15 cellular contexts compared by ENCODE assay signal in genomic region chr5:116759860-116760644, GRCh38.
DNase-seq lines count a peak whose midpoint lies in the region; ATAC-seq lines count a peak whose summit lies in the region.
"Had no signal": no experiment of that assay in that cellular context is flagged by ENCODE, and none has a peak within 500 bp of the region (broad histone marks: within the 10 kb centered on the region; RNA-seq: fewer than 3 reads in every experiment).

No MANE protein-coding gene starts in this region.

- H3K27me3 ChIP-seq in subcutaneous abdominal adipose tissue (ENCODE audit: control insufficient read depth in 5 of 5, insufficient read depth in 4 of 5, low read length in 5 of 5): no peaks in the 10 kb centered on the region
- H3K27me3 ChIP-seq: upper lobe of right lung had no signal

- ATAC-seq in activated CD8-positive, alpha-beta memory T cell treated with anti-CD3 and anti-CD28 coated beads, Interleukin-2, amount 10 ng/mL, durations not matched to agents 7 days and 5 days: no peak
- no peak for ATAC-seq in activated naive CD8-positive, alpha-beta T cell treated with anti-CD3 and anti-CD28 coated beads, Interleukin-2, amount 50 U/mL, for 24 hours
- ATAC-seq: natural killer cell treated with Interleukin-12 subunit alpha and Interleukin-12 subunit beta and Interleukin-15 and Interleukin-18, amount 100 ng/mL, for 72 hours; SK-N-SH treated with all-trans-retinoic acid at 6 μM for 48 hours; upper lobe of right lung had no signal

- H3K27ac Mint-ChIP-seq in activated CD8-positive, alpha-beta memory T cell treated with anti-CD3 and anti-CD28 coated beads, Interleukin-2, amount 10 ng/mL, durations not matched to agents 7 days and 5 days: no peak overlapping the region
- H3K27ac Mint-ChIP-seq in activated naive CD8-positive, alpha-beta T cell treated with anti-CD3 and anti-CD28 coated beads, Interleukin-2, amount 50 U/mL, for 24 hours: no peak overlapping the region
- H3K27ac Mint-ChIP-seq: natural killer cell treated with Interleukin-12 subunit alpha and Interleukin-12 subunit beta and Interleukin-15 and Interleukin-18, amount 100 ng/mL, for 72 hours had no signal

- H3K4me1 ChIP-seq in subcutaneous abdominal adipose tissue (ENCODE audit: control insufficient read depth in 5 of 5, insufficient read depth in 5 of 5, low read length in 5 of 5): peaks cover 0 to 6% (median 0%) of the 10 kb centered on the region in 5 donors
- H3K4me1 ChIP-seq: Caco-2, upper lobe of right lung had no signal

- no peaks in the 10 kb centered on the region for H3K9me3 ChIP-seq in subcutaneous abdominal adipose tissue (ENCODE audit: control insufficient read depth in 5 of 5, low read length in 5 of 5)
- H3K9me3 ChIP-seq: upper lobe of right lung had no signal

- DNase-seq in NCI-H345 treated with DMSO at 0.1 percent for 48 hours (lab: John Stamatoyannopoulos, UW; ENCODE audit: unreplicated experiment) (peak; percentile 2), NCI-H345 (lab: John Stamatoyannopoulos, UW) (no peak), astrocyte of the hippocampus (ENCODE audit: low read depth, low spot score) (peak; percentile 86), left kidney (ENCODE audit: low read depth, low spot score) (peak; percentile 19), T-helper 2 cell (no peak)
- no peak for DNase-seq in activated CD8-positive, alpha-beta memory T cell treated with anti-CD3 and anti-CD28 coated beads, Interleukin-2, amount 10 ng/mL, durations not matched to agents 7 days and 5 days
- no peak for DNase-seq in activated naive CD8-positive, alpha-beta T cell treated with anti-CD3 and anti-CD28 coated beads, Interleukin-2, amount 50 U/mL, for 24 hours
- DNase-seq: ACHN; activated CD4-positive, CD25-positive, alpha-beta regulatory T cell; Caco-2; effector CD8-positive, alpha-beta T cell; upper lobe of right lung had no signal

- H3K4me3 ChIP-seq in subcutaneous abdominal adipose tissue (ENCODE audit: low read depth in 1 of 5, low read length in 5 of 5): no peak overlapping the region
- H3K4me3 ChIP-seq: upper lobe of right lung had no signal

- H3K36me3 Mint-ChIP-seq in activated CD8-positive, alpha-beta memory T cell treated with anti-CD3 and anti-CD28 coated beads, Interleukin-2, amount 10 ng/mL, durations not matched to agents 7 days and 5 days: no peaks in the 10 kb centered on the region
- H3K36me3 Mint-ChIP-seq in activated naive CD8-positive, alpha-beta T cell treated with anti-CD3 and anti-CD28 coated beads, Interleukin-2, amount 50 U/mL, for 24 hours (ENCODE audit: low read depth): no peaks in the 10 kb centered on the region
- H3K36me3 Mint-ChIP-seq: natural killer cell treated with Interleukin-12 subunit alpha and Interleukin-12 subunit beta and Interleukin-15 and Interleukin-18, amount 100 ng/mL, for 72 hours had no signal

- no peak overlapping the region for H3K4me3 Mint-ChIP-seq in activated CD8-positive, alpha-beta memory T cell treated with anti-CD3 and anti-CD28 coated beads, Interleukin-2, amount 10 ng/mL, durations not matched to agents 7 days and 5 days
- no peak overlapping the region for H3K4me3 Mint-ChIP-seq in activated naive CD8-positive, alpha-beta T cell treated with anti-CD3 and anti-CD28 coated beads, Interleukin-2, amount 50 U/mL, for 24 hours
- H3K4me3 Mint-ChIP-seq: natural killer cell treated with Interleukin-12 subunit alpha and Interleukin-12 subunit beta and Interleukin-15 and Interleukin-18, amount 100 ng/mL, for 72 hours had no signal

- H3K9ac ChIP-seq in subcutaneous abdominal adipose tissue (ENCODE audit: low read length in 5 of 5): no peak overlapping the region

- H3K27me3 Mint-ChIP-seq in activated CD8-positive, alpha-beta memory T cell treated with anti-CD3 and anti-CD28 coated beads, Interleukin-2, amount 10 ng/mL, durations not matched to agents 7 days and 5 days: no peaks in the 10 kb centered on the region
- H3K27me3 Mint-ChIP-seq in activated naive CD8-positive, alpha-beta T cell treated with anti-CD3 and anti-CD28 coated beads, Interleukin-2, amount 50 U/mL, for 24 hours: no peaks in the 10 kb centered on the region
- H3K27me3 Mint-ChIP-seq: natural killer cell treated with Interleukin-12 subunit alpha and Interleukin-12 subunit beta and Interleukin-15 and Interleukin-18, amount 100 ng/mL, for 72 hours had no signal

- no peaks in the 10 kb centered on the region for H3K36me3 ChIP-seq in subcutaneous abdominal adipose tissue (ENCODE audit: control insufficient read depth in 5 of 5, insufficient read depth in 5 of 5, low read length in 5 of 5)
- H3K36me3 ChIP-seq: upper lobe of right lung had no signal

- no peaks in the 10 kb centered on the region for H3K9me3 Mint-ChIP-seq in activated CD8-positive, alpha-beta memory T cell treated with anti-CD3 and anti-CD28 coated beads, Interleukin-2, amount 10 ng/mL, durations not matched to agents 7 days and 5 days (ENCODE audit: low read depth)
- no peaks in the 10 kb centered on the region for H3K9me3 Mint-ChIP-seq in activated naive CD8-positive, alpha-beta T cell treated with anti-CD3 and anti-CD28 coated beads, Interleukin-2, amount 50 U/mL, for 24 hours
- H3K9me3 Mint-ChIP-seq: natural killer cell treated with Interleukin-12 subunit alpha and Interleukin-12 subunit beta and Interleukin-15 and Interleukin-18, amount 100 ng/mL, for 72 hours had no signal

- peak overlapping the region; percentile 11 for H3K27ac ChIP-seq in subcutaneous abdominal adipose tissue (ENCODE audit: low read depth, low read length)
- H3K27ac ChIP-seq: upper lobe of right lung had no signal

- CTCF ChIA-PET in activated CD8-positive, alpha-beta memory T cell treated with anti-CD3 and anti-CD28 coated beads, Interleukin-2, amount 10 ng/mL, durations not matched to agents 7 days and 5 days (lab: Charles Lee): no interaction called here

- no peaks in the 10 kb centered on the region for H3K4me1 Mint-ChIP-seq in activated CD8-positive, alpha-beta memory T cell treated with anti-CD3 and anti-CD28 coated beads, Interleukin-2, amount 10 ng/mL, durations not matched to agents 7 days and 5 days
- no peaks in the 10 kb centered on the region for H3K4me1 Mint-ChIP-seq in activated naive CD8-positive, alpha-beta T cell treated with anti-CD3 and anti-CD28 coated beads, Interleukin-2, amount 50 U/mL, for 24 hours

Comparison
In these comparisons a context has a peak if more than half of its experiments do, and no peak if none do; other contexts are left out.
1. DNase-seq: peak in NCI-H345 treated with DMSO at 0.1 percent for 48 hours (single experiment), astrocyte of the hippocampus (single experiment) and left kidney (single experiment); none in NCI-H345 (single experiment), activated CD8-positive, alpha-beta memory T cell treated with anti-CD3 and anti-CD28 coated beads, Interleukin-2, amount 10 ng/mL, durations not matched to agents 7 days and 5 days (single experiment), activated naive CD8-positive, alpha-beta T cell treated with anti-CD3 and anti-CD28 coated beads, Interleukin-2, amount 50 U/mL, for 24 hours (single experiment) and T-helper 2 cell (0 of 5).